Comparison of ENCODE assay signal across 1 cellular context in the genomic region with DNA sequence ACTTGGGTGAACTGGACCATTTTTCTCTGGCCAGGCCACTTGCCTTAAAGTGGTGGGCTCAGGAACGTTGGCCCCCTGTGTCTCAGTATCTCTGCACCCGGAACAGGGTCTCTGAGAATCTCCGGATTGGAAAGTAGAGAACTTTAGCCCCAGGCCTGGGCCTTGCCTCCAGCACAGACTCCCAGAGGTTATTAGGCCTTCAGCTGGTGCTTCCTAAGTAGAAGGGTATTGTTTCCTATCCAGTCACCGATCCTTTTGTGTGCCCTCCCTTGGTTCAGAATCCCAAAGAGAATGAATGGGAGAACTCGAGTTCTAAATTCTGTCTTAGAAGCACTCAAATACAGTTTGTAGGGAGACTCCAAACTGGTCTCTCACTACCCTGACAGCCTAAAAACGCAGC.
TF ChIP-seq lines count a peak whose summit lies in the region.

No MANE protein-coding gene starts in this region.

TF ChIP-seq in H1, 55 proteins besides CTCF, POLR2A, EP300 and RAD21:
- TF ChIP-seq FOSL1 (IDR thresholded peaks at IDR 0.05; ENCODE audit: insufficient read depth, low read depth, low read length) (no peak), KDM5A (IDR thresholded peaks at IDR 0.05; ENCODE audit: low read length) (no peak), CHD2 (IDR thresholded peaks at IDR 0.05; ENCODE audit: low read length) (no peak), TAF1 (IDR thresholded peaks at IDR 0.05; ENCODE audit: low read depth, low read length) (no peak), POLR2AphosphoS5 (IDR thresholded peaks at IDR 0.05; ENCODE audit: low read depth, low read length) (no peak), SIN3A (conservative IDR thresholded peaks at IDR 0.05 in 1 of 2, IDR thresholded peaks at IDR 0.05 in 1 of 2; ENCODE audit: low read depth in 1 of 2, low read length in 2 of 2) (no peak), BCL11A (IDR thresholded peaks at IDR 0.05; ENCODE audit: low read depth in 2 of 2, low read length in 2 of 2) (no peak), NRF1 (IDR thresholded peaks at IDR 0.05; ENCODE audit: low read depth, low read length) (no peak)
